ENCODE assay signal across 1 cellular context in the genomic region with DNA sequence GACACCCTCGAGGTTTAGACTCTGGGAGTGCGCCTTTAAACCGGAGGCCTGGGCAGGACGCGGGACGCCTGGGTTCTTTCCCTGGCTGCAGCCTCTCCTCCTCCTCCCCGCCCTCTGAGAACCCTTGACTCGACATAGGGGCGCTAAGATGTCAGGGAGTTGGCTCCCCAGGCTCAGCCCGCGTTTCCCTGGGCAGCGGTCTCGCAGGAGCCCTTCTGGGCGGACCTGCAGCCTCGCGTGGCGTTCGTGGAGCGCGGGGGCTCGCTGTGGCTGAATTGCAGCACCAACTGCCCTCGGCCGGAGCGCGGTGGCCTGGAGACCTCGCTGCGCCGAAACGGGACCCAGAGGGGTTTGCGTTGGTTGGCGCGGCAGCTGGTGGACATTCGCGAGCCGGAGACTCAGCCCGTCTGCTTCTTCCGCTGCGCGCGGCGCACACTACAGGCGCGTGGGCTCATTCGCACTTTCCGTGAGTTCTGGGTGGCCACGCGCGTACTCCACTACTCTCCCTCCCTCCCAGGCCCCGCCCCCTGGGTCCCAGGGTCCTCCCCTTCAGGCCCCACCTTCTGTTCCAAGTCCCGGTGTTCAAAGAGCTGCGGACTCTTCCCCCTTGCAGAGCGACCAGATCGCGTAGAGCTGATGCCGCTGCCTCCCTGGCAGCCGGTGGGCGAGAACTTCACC.
A peak's percentile ranks its signal among the peaks of the same experiment; 100 is the strongest.
TF ChIP-seq lines count a peak whose summit lies in the region.

No MANE protein-coding gene starts in this region.

TF ChIP-seq in K562, 482 proteins besides CTCF, POLR2A, EP300 and RAD21 (continued from another document and continues in another):
- TF ChIP-seq ZNF609 (CRISPR knock-in tag; IDR thresholded peaks at IDR 0.05; ENCODE audit: borderline replicate concordance) (no peak), ZZZ3 (IDR thresholded peaks at IDR 0.05) (no peak), KAT2B (IDR thresholded peaks at IDR 0.05; ENCODE audit: low read depth, low read length) (no peak), MEIS2 (IDR thresholded peaks at IDR 0.05; ENCODE audit: partially characterized antibody) (no peak), GTF2F1 (IDR thresholded peaks at IDR 0.05; ENCODE audit: low read depth, low read length) (no peak; the same call in 1 of the 2 replicates), JUND (IDR thresholded peaks at IDR 0.05; ENCODE audit: borderline replicate concordance, low read depth, low read length) (0 out of 2 replicates have a peak, but pooled peaks have one; percentile 32), JUND (tag; IDR thresholded peaks at IDR 0.05; ENCODE audit: borderline replicate concordance, low read depth, low read length) (no peak), MTA2 (IDR thresholded peaks at IDR 0.05; ENCODE audit: low read depth) (no peak), MTF1 (CRISPR knock-in tag; IDR thresholded peaks at IDR 0.05; ENCODE audit: borderline replicate concordance) (no peak), LCOR (CRISPR knock-in tag; IDR thresholded peaks at IDR 0.05) (no peak), COPS2 (conservative IDR thresholded peaks at IDR 0.05) (no peak), PRPF4 (IDR thresholded peaks at IDR 0.05; ENCODE audit: insufficient read depth, low read depth, low read length, poor library complexity, severe bottlenecking) (no peak), CBFA2T2 (conservative IDR thresholded peaks at IDR 0.05) (no peak), TOE1 (IDR thresholded peaks at IDR 0.05; ENCODE audit: borderline replicate concordance) (no peak), TOE1 (CRISPR knock-in tag; IDR thresholded peaks at IDR 0.05; ENCODE audit: borderline replicate concordance, low read depth) (0 out of 2 replicates have a peak, but pooled peaks have one; percentile 22), ZNF224 (CRISPR knock-in tag; IDR thresholded peaks at IDR 0.05) (no peak), NFYB (IDR thresholded peaks at IDR 0.05; ENCODE audit: extremely low read depth, insufficient read length) (no peak), ZNF436 (CRISPR knock-in tag; IDR thresholded peaks at IDR 0.05) (no peak), TCF3 (CRISPR knock-in tag; IDR thresholded peaks at IDR 0.05) (peak; percentile 24; the same call in 1 of the 2 replicates), KDM2B (CRISPR knock-in tag; IDR thresholded peaks at IDR 0.05) (no peak), MITF (IDR thresholded peaks at IDR 0.05) (no peak), ZNF274 (IDR thresholded peaks at IDR 0.05; ENCODE audit: borderline replicate concordance, low read depth, low read length) (no peak), NFATC3 (IDR thresholded peaks at IDR 0.05) (no peak), NFE2L1 (tag; IDR thresholded peaks at IDR 0.05; ENCODE audit: borderline replicate concordance, low read depth) (no peak), NUFIP1 (IDR thresholded peaks at IDR 0.05; ENCODE audit: partially characterized antibody) (no peak), HDAC2 (IDR thresholded peaks at IDR 0.05) (peak; percentile 52; the same call in 1 of the 2 replicates), CTBP1 (IDR thresholded peaks at IDR 0.05; ENCODE audit: borderline replicate concordance) (0 out of 2 replicates have a peak, but pooled peaks have one; percentile 39), ZNF696 (CRISPR knock-in tag; conservative IDR thresholded peaks at IDR 0.05) (no peak), SMARCA5 (IDR thresholded peaks at IDR 0.05) (no peak), RBM15 (IDR thresholded peaks at IDR 0.05; ENCODE audit: insufficient read depth, low read length) (no peak), ZNF507 (tag; conservative IDR thresholded peaks at IDR 0.05) (no peak), TAF7 (tag; IDR thresholded peaks at IDR 0.05) (no peak), RBFOX2 (IDR thresholded peaks at IDR 0.05; ENCODE audit: low read depth, low read length) (peak; percentile 90), NFE2 (IDR thresholded peaks at IDR 0.05; ENCODE audit: low read depth) (no peak), HOMEZ (CRISPR knock-in tag; IDR thresholded peaks at IDR 0.05) (no peak), SMAD2 (IDR thresholded peaks at IDR 0.05; ENCODE audit: low read depth, low read length) (no peak), REST (CRISPR knock-in tag; IDR thresholded peaks at IDR 0.05; ENCODE audit: low read depth) (no peak), TAF15 (IDR thresholded peaks at IDR 0.05; ENCODE audit: low read depth, low read length) (0 out of 2 replicates have a peak, but pooled peaks have one; percentile 6), RBM14 (IDR thresholded peaks at IDR 0.05; ENCODE audit: borderline replicate concordance, insufficient read depth, low read depth, low read length) (no peak), GMEB1 (CRISPR knock-in tag; IDR thresholded peaks at IDR 0.05) (no peak), FOXP1 (CRISPR knock-in tag; IDR thresholded peaks at IDR 0.05) (no peak; the same call in 1 of the 2 replicates), EZH2 (IDR thresholded peaks at IDR 0.05; ENCODE audit: borderline replicate concordance, low read depth, low read length) (no peak), SMC3 (conservative IDR thresholded peaks at IDR 0.05; ENCODE audit: insufficient read depth, low read depth, low read length) (no peak)
- TF ChIP-seq, protein P1, sequence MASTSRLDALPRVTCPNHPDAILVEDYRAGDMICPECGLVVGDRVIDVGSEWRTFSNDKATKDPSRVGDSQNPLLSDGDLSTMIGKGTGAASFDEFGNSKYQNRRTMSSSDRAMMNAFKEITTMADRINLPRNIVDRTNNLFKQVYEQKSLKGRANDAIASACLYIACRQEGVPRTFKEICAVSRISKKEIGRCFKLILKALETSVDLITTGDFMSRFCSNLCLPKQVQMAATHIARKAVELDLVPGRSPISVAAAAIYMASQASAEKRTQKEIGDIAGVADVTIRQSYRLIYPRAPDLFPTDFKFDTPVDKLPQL (IDR thresholded peaks at IDR 0.05; ENCODE audit: extremely low read depth, insufficient read length): no peak
- TF ChIP-seq, protein P2, sequence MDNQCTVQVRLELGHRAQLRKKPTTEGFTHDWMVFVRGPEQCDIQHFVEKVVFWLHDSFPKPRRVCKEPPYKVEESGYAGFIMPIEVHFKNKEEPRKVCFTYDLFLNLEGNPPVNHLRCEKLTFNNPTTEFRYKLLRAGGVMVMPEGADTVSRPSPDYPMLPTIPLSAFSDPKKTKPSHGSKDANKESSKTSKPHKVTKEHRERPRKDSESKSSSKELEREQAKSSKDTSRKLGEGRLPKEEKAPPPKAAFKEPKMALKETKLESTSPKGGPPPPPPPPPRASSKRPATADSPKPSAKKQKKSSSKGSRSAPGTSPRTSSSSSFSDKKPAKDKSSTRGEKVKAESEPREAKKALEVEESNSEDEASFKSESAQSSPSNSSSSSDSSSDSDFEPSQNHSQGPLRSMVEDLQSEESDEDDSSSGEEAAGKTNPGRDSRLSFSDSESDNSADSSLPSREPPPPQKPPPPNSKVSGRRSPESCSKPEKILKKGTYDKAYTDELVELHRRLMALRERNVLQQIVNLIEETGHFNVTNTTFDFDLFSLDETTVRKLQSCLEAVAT (IDR thresholded peaks at IDR 0.05): no peak
- TF ChIP-seq, protein P3, sequence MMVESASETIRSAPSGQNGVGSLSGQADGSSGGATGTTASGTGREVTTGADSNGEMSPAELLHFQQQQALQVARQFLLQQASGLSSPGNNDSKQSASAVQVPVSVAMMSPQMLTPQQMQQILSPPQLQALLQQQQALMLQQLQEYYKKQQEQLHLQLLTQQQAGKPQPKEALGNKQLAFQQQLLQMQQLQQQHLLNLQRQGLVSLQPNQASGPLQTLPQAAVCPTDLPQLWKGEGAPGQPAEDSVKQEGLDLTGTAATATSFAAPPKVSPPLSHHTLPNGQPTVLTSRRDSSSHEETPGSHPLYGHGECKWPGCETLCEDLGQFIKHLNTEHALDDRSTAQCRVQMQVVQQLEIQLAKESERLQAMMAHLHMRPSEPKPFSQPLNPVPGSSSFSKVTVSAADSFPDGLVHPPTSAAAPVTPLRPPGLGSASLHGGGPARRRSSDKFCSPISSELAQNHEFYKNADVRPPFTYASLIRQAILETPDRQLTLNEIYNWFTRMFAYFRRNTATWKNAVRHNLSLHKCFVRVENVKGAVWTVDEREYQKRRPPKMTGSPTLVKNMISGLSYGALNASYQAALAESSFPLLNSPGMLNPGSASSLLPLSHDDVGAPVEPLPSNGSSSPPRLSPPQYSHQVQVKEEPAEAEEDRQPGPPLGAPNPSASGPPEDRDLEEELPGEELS (CRISPR knock-in tag; IDR thresholded peaks at IDR 0.05; ENCODE audit: borderline replicate concordance): no peak
